Comparison of ENCODE assay signal across 8 cellular contexts in the genomic region with DNA sequence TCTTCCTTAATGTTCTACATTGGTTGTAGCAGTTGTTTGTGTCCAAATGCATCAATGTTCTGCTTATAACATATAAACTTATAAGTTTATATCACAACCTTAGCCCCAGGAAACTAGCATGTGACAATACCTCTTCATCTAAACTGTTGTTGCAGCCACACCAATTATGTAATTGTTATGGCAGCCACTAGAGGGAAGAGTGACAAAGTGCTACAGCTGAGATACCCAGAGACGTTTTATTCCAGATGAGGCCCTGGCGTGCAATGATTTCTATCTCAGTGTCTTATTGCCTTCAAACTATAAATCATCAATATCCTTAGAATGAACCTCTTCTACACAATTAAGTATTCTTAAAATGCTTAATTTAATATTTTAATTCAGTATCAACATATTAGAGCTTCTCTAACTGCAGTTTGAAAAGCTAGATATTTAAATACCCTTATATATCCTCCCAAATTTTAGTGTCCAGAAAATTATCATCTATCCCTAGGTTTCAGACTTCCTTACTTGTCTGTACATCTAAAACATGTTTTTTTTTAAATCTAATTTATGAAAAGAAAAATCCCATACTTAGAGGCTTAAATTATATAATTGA.
DNase-seq lines count a peak whose midpoint lies in the region; ATAC-seq and TF ChIP-seq lines count a peak whose summit lies in the region.

No MANE protein-coding gene starts in this region.

- no peak overlapping the region for H3K4me3 ChIP-seq in lung
- no peak overlapping the region for H3K4me3 ChIP-seq in vagina

- H3K4me1 ChIP-seq in lung (ENCODE audit: control insufficient read depth in 2 of 2, insufficient read depth in 2 of 2, low read length in 2 of 2) (no peaks in the 10 kb centered on the region), vagina (no peaks in the 10 kb centered on the region)

- peak; percentile 47 for ATAC-seq in lung (ENCODE audit: insufficient read depth, low FRiP score)

- CTCF ChIA-PET in HEK293T (lab: Yijun Ruan, JAX) = interaction anchor here (0.6 to 1.5 kb wide), 4 partner anchors 9 to 251 kb away, joined by 4 to 5 read pairs (median 4); no protein-coding TSS in a partner anchor

- H3K27ac ChIP-seq in lung (ENCODE audit: low read depth in 1 of 2, low read length in 1 of 2) (no peak overlapping the region), vagina (no peak overlapping the region)

- TF ChIP-seq POLR2A in vagina (IDR thresholded peaks at IDR 0.05) = no peak

- H3K27me3 ChIP-seq in lung (ENCODE audit: control insufficient read depth, insufficient read depth) (no peaks in the 10 kb centered on the region), vagina (no peaks in the 10 kb centered on the region)

- no peaks in the 10 kb centered on the region for H3K9me3 ChIP-seq in lung (ENCODE audit: control insufficient read depth in 2 of 2, insufficient read depth in 1 of 2, low read length in 1 of 2)
- H3K9me3 ChIP-seq in vagina = no peaks in the 10 kb centered on the region

- TF ChIP-seq CTCF in lung (IDR thresholded peaks at IDR 0.05; ENCODE audit: control extremely low read depth, extremely low read depth) (peak; percentile 6), vagina (IDR thresholded peaks at IDR 0.05) (peak in 1 of 3 experiments; percentile 16)

- DNase-seq in NCI-H2107 treated with DMSO at 0.1 percent for 48 hours (lab: John Stamatoyannopoulos, UW; ENCODE audit: unreplicated experiment) (peak; percentile 40), NCI-H2107 (lab: John Stamatoyannopoulos, UW) (no peak), HEK293T (ENCODE audit: extremely low spot score) (peak; percentile 53), NCI-H1048 (lab: John Stamatoyannopoulos, UW) (peak; percentile 30), astrocyte of the hippocampus (ENCODE audit: low read depth, low spot score) (peak; percentile 59), lung (ENCODE audit: low spot score) (no peak), vagina (ENCODE audit: extremely low spot score in 2 of 2) (no peak), NCI-H2227 treated with DMSO at 0.1 percent for 48 hours (lab: John Stamatoyannopoulos, UW) (no peak)

- intact Hi-C loops in vagina (cut with DNase I) = no loop called here

- no peaks in the 10 kb centered on the region for H3K36me3 ChIP-seq in lung (ENCODE audit: control insufficient read depth in 2 of 2, insufficient read depth in 2 of 2, low read length in 2 of 2)
- no peaks in the 10 kb centered on the region for H3K36me3 ChIP-seq in vagina

- POLR2A ChIA-PET in HEK293T (lab: Yijun Ruan, JAX) = interaction anchor here (1.5 kb wide), 1 partner anchor 167 kb away, joined by 3 read pairs; no protein-coding TSS in a partner anchor

- WGBS in lung, 2 donors = 13 to 17% methylated on average over 2 of the region's 2 CpGs

TF ChIP-seq in HEK293T, 16 proteins besides CTCF, POLR2A, EP300 and RAD21:
- TF ChIP-seq ZNF384 (IDR thresholded peaks at IDR 0.05) = no peak
- TF ChIP-seq, protein P1, sequence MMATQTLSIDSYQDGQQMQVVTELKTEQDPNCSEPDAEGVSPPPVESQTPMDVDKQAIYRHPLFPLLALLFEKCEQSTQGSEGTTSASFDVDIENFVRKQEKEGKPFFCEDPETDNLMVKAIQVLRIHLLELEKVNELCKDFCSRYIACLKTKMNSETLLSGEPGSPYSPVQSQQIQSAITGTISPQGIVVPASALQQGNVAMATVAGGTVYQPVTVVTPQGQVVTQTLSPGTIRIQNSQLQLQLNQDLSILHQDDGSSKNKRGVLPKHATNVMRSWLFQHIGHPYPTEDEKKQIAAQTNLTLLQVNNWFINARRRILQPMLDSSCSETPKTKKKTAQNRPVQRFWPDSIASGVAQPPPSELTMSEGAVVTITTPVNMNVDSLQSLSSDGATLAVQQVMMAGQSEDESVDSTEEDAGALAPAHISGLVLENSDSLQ (IDR thresholded peaks at IDR 0.05) = peak; percentile 11; the same call in 1 of the 2 replicates

Comparison
In these comparisons a context has a peak if more than half of its experiments do, and no peak if none do; other contexts are left out.
1. DNase-seq: peak in NCI-H2107 treated with DMSO at 0.1 percent for 48 hours (single experiment), HEK293T (single experiment), NCI-H1048 (single experiment) and astrocyte of the hippocampus (single experiment); none in NCI-H2107 (single experiment), lung (single experiment), vagina (0 of 2) and NCI-H2227 treated with DMSO at 0.1 percent for 48 hours (single experiment).